Comparison of ENCODE assay signal across 8 cellular contexts in the genomic region with DNA sequence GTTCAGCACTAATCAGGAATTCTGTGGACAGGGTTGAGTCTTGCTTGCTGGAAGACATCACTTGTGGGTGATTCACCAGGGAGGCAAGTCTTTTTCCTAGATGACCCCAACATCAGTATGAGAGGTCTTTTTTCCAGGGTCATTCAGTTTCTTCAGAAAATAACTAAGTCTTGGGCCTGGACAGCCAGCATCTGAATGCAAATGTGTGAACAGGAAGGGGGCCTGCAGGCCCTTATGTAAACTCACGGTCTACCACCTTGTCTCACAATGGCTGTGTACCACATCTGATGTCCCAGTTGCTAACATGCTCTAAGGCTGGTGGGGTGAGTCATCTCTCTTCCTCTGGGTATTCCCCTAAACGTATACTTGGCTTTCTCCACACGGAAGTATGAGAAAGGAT.
DNase-seq lines count a peak whose midpoint lies in the region; ATAC-seq lines count a peak whose summit lies in the region.

No MANE protein-coding gene starts in this region.

- peak; percentile 99 for ATAC-seq in GM21723 (IDR thresholded peaks at IDR 0.05; ENCODE audit: unreplicated experiment)
- ATAC-seq in naive thymus-derived CD8-positive, alpha-beta T cell: peak; percentile 97 to 100

- POLR2A ChIA-PET in naive thymus-derived CD8-positive, alpha-beta T cell (lab: Charles Lee): no interaction called here

- peak; percentile 96 for DNase-seq in ELR (ENCODE audit: low read depth)
- peak; percentile 10 for DNase-seq in NAMALWA (ENCODE audit: low spot score)
- peak; percentile 43 for DNase-seq in activated gamma-delta T cell treated with anti-CD3 and anti-CD28 coated beads, Interleukin-2, amount 50 U/mL, for 16 hours (ENCODE audit: low read depth)
- peak in 6 of 10 donors; percentile 1 to 64 (median 16) for DNase-seq in naive thymus-derived CD8-positive, alpha-beta T cell
- no peak for DNase-seq in NCI-H510A treated with DMSO at 0.1 percent for 48 hours (lab: John Stamatoyannopoulos, UW)
- no peak for DNase-seq in ureter (ENCODE audit: low spot score)
- DNase-seq in iPS-NIHi11 (ENCODE audit: low spot score): no peak

- H3K4me3 Mint-ChIP-seq in naive thymus-derived CD8-positive, alpha-beta T cell: no peak overlapping the region

- no peaks in the 10 kb centered on the region for H3K9me3 Mint-ChIP-seq in naive thymus-derived CD8-positive, alpha-beta T cell

- no peaks in the 10 kb centered on the region for H3K27me3 Mint-ChIP-seq in naive thymus-derived CD8-positive, alpha-beta T cell

- peak overlapping the region in 7 of 10 donors; percentile 12 to 84 (median 78) for H3K27ac Mint-ChIP-seq in naive thymus-derived CD8-positive, alpha-beta T cell

- H3K4me1 Mint-ChIP-seq in naive thymus-derived CD8-positive, alpha-beta T cell: peaks cover 0 to 8% (median 4%) of the 10 kb centered on the region in 4 donors

- peaks cover 11 to 68% (median 18%) of the 10 kb centered on the region in 3 donors for H3K36me3 Mint-ChIP-seq in naive thymus-derived CD8-positive, alpha-beta T cell

Comparison
In these comparisons a context has a peak if more than half of its experiments do, and no peak if none do; other contexts are left out.
1. DNase-seq: peak in ELR (single experiment), NAMALWA (single experiment), activated gamma-delta T cell treated with anti-CD3 and anti-CD28 coated beads, Interleukin-2, amount 50 U/mL, for 16 hours (single experiment) and naive thymus-derived CD8-positive, alpha-beta T cell (6 of 10); none in NCI-H510A treated with DMSO at 0.1 percent for 48 hours (single experiment), ureter (single experiment) and iPS-NIHi11 (single experiment).